In the genomic region with DNA sequence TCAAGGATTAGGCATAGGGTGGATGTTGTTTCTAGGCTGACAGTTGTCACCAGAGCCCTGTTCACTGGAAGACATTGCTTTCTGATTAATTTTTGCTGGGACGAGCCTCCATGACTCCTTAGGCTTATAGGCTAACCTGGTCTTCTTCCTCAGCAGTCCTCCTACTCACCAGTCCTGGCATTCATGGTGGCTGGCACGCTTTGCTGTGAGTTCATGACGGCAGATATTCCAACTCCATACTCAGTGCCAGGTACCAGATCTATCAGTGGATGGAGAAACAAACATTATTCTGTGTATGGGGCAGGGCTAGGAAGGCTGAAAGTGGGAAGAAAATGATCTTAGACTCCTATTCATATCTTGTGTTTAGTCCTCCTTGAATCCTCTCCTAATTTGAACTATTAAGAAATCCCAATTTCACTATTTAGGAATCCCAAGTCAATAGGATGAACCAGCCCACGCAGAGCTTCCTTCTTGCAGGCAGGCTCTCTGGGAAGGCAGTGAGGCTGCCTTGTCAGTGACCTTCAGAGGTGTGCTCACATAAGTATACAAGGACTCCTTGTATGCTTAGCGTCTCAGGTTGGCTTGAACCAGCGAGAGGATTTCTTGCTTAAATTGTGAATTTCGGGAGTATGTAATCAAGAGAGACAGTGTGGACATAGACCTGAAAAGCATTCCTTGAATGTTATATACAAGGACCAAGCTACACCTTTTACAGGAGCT, we compare ENCODE assay signal across 28 cellular contexts.
"Had no signal": no experiment of that assay in that cellular context is flagged by ENCODE, and none has a peak within 500 bp of the region (broad histone marks: within the 10 kb centered on the region; RNA-seq: fewer than 3 reads in every experiment).

No MANE protein-coding gene starts in this region.

- ATAC-seq: naive thymus-derived CD4-positive, alpha-beta T cell; natural killer cell; psoas muscle; right cardiac atrium; right lobe of liver; stimulated activated effector memory CD8-positive, alpha-beta T cell treated with anti-CD3 and anti-CD28 coated beads, Interleukin-12 subunit alpha, Interleukin-12 subunit beta, amount 100 ng/mL, for 72 hours; stimulated activated naive B cell treated with anti-CD40 and anti-IgM and Interleukin-4, amounts not matched to agents 10 μg/mL and 1 μg/mL and 100 μg/mL, for 72 hours; upper lobe of right lung had no signal

- H3K4me3 Mint-ChIP-seq: naive thymus-derived CD4-positive, alpha-beta T cell; natural killer cell; nephron; neural progenitor cell; stimulated activated effector memory CD8-positive, alpha-beta T cell treated with anti-CD3 and anti-CD28 coated beads, Interleukin-12 subunit alpha, Interleukin-12 subunit beta, amount 100 ng/mL, for 72 hours; stimulated activated naive B cell treated with anti-CD40 and anti-IgM and Interleukin-4, amounts not matched to agents 10 μg/mL and 1 μg/mL and 100 μg/mL, for 72 hours; stimulated activated naive CD8-positive, alpha-beta T cell treated with anti-CD3 and anti-CD28 coated beads, Interleukin-15, Interleukin-2, amounts not matched to agents 100 ng/mL and 50 ng/mL, for 24 hours; type B pancreatic cell had no signal

- H3K36me3 Mint-ChIP-seq: naive thymus-derived CD4-positive, alpha-beta T cell; natural killer cell; neural progenitor cell; stimulated activated effector memory CD8-positive, alpha-beta T cell treated with anti-CD3 and anti-CD28 coated beads, Interleukin-12 subunit alpha, Interleukin-12 subunit beta, amount 100 ng/mL, for 72 hours; stimulated activated naive B cell treated with anti-CD40 and anti-IgM and Interleukin-4, amounts not matched to agents 10 μg/mL and 1 μg/mL and 100 μg/mL, for 72 hours; type B pancreatic cell had no signal

- H3K36me3 ChIP-seq: neural progenitor cell, right lobe of liver, sigmoid colon, stomach, thoracic aorta, thyroid gland, tibial nerve, upper lobe of right lung, uterus had no signal

- H3K79me2 ChIP-seq: parathyroid adenoma had no signal

- H3K27ac ChIP-seq: neural progenitor cell, parathyroid adenoma, psoas muscle, right lobe of liver, sigmoid colon, stomach, thoracic aorta, thyroid gland, tibial nerve, upper lobe of right lung, uterus had no signal

- H3K9me3 ChIP-seq: psoas muscle, right lobe of liver, sigmoid colon, stomach, thoracic aorta, thyroid gland, tibial nerve, upper lobe of right lung, uterus had no signal

- H3K4me2 ChIP-seq: neural progenitor cell had no signal

- H3K9ac ChIP-seq: neural progenitor cell, parathyroid adenoma had no signal

- H3K9me3 Mint-ChIP-seq: natural killer cell; nephron; neural progenitor cell; stimulated activated effector memory CD8-positive, alpha-beta T cell treated with anti-CD3 and anti-CD28 coated beads, Interleukin-12 subunit alpha, Interleukin-12 subunit beta, amount 100 ng/mL, for 72 hours; stimulated activated naive B cell treated with anti-CD40 and anti-IgM and Interleukin-4, amounts not matched to agents 10 μg/mL and 1 μg/mL and 100 μg/mL, for 72 hours; stimulated activated naive CD8-positive, alpha-beta T cell treated with anti-CD3 and anti-CD28 coated beads, Interleukin-15, Interleukin-2, amounts not matched to agents 100 ng/mL and 50 ng/mL, for 24 hours; type B pancreatic cell had no signal

- H3K4me1 Mint-ChIP-seq: natural killer cell; nephron; neural progenitor cell; stimulated activated effector memory CD8-positive, alpha-beta T cell treated with anti-CD3 and anti-CD28 coated beads, Interleukin-12 subunit alpha, Interleukin-12 subunit beta, amount 100 ng/mL, for 72 hours had no signal

- H3K4me1 ChIP-seq: neural progenitor cell, parathyroid adenoma, psoas muscle, right lobe of liver, sigmoid colon, stomach, thyroid gland, tibial nerve, upper lobe of right lung, uterus had no signal

- H3K27me3 ChIP-seq: neural progenitor cell, right lobe of liver, sigmoid colon, stomach, thyroid gland, tibial nerve, upper lobe of right lung, uterus had no signal

- H3K4me3 ChIP-seq: neural progenitor cell, psoas muscle, right lobe of liver, sigmoid colon, stomach, thoracic aorta, thyroid gland, tibial nerve, upper lobe of right lung, uterus had no signal

- DNase-seq: naive thymus-derived CD4-positive, alpha-beta T cell; natural killer cell; occipital lobe; posterior cingulate gyrus; psoas muscle; right cardiac atrium; right lobe of liver; sigmoid colon; small intestine; stimulated activated CD4-positive, alpha-beta T cell treated with anti-CD3 and anti-CD28 coated beads, Interleukin-15, amount 100 ng/mL, for 24 hours; stimulated activated CD4-positive, alpha-beta T cell treated with anti-CD3 and anti-CD28 coated beads, Interleukin-2, amount 100 ng/mL, for 24 hours; stimulated activated CD4-positive, alpha-beta T cell treated with anti-CD3 and anti-CD28 coated beads, Interleukin-2, amount 100 ng/mL, for 48 hours; stimulated activated CD4-positive, alpha-beta T cell treated with anti-CD3 and anti-CD28 coated beads, Interleukin-4, amount 100 ng/mL, for 24 hours; stimulated activated naive B cell treated with anti-CD40 and anti-IgM and Interleukin-4, amounts not matched to agents 10 μg/mL and 1 μg/mL and 100 μg/mL, for 72 hours; stimulated activated naive CD4-positive, alpha-beta T cell treated with Interleukin-2 at 50 U/mL for 16 hours; stomach; thyroid gland; upper lobe of right lung; uterus had no signal

- H3K27ac Mint-ChIP-seq: naive thymus-derived CD4-positive, alpha-beta T cell; natural killer cell; nephron; neural progenitor cell; progenitor cell of endocrine pancreas; stimulated activated effector memory CD8-positive, alpha-beta T cell treated with anti-CD3 and anti-CD28 coated beads, Interleukin-12 subunit alpha, Interleukin-12 subunit beta, amount 100 ng/mL, for 72 hours; stimulated activated naive B cell treated with anti-CD40 and anti-IgM and Interleukin-4, amounts not matched to agents 10 μg/mL and 1 μg/mL and 100 μg/mL, for 72 hours; stimulated activated naive CD8-positive, alpha-beta T cell treated with anti-CD3 and anti-CD28 coated beads, Interleukin-15, Interleukin-2, amounts not matched to agents 100 ng/mL and 50 ng/mL, for 24 hours; type B pancreatic cell had no signal

- H2AFZ ChIP-seq: neural progenitor cell, parathyroid adenoma had no signal
